ENCODE assay signal across 8 cellular contexts in the genomic region with DNA sequence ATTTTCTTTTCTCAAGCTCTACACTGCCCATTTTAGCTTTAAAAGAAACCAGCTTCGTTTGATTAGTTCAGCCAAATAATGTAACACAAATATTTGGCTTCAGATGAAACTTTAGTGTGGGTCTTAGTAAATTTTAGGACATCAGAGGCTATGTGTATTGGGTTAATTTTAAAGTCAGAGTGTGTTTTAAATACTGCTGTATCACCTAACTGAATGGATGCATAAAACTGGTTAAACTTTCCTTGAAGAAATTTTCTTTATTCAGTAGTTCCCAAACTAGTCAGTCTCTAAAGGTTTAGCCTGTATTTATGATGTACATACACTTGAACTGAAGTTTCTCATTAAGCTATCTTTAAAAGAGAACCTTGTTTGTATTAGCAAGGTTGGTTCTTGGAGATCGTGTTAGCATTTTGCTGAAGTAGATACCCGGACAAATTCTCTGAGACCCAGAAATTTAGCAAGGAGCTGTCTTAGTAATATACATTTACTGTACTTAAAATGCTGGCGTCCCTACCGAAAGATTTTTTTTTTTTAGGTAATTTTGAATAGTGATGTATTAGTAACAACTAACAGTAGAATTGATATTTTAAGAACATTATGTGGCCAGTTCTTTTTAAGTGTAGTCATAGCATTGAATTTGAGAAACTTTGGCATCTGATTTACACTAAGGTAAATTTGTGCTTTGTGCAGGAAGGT. TPM values are rescaled to one million over a fixed set of nuclear protein-coding genes. Genes with fewer than 3 reads are reported as not detected.
DNase-seq lines count a peak whose midpoint lies in the region; ATAC-seq and TF ChIP-seq lines count a peak whose summit lies in the region.

No MANE protein-coding gene starts in this region.

- peak overlapping the region; percentile 86 to 91 for H3K27ac Mint-ChIP-seq in natural killer cell treated with Interleukin-12 subunit alpha and Interleukin-12 subunit beta and Interleukin-15 and Interleukin-18, amount 100 ng/mL, for 72 hours

- no peak for ATAC-seq in natural killer cell treated with Interleukin-12 subunit alpha and Interleukin-12 subunit beta and Interleukin-15 and Interleukin-18, amount 100 ng/mL, for 72 hours
- ATAC-seq in HG03571 (IDR thresholded peaks at IDR 0.05; ENCODE audit: unreplicated experiment): no peak
- no peak for ATAC-seq in GM21576 (IDR thresholded peaks at IDR 0.05; ENCODE audit: unreplicated experiment)

- DNase-seq in MM.1S (no peak), MV-4-11 (lab: John Stamatoyannopoulos, UW) (no peak), UCSD-AML1 (lab: John Stamatoyannopoulos, UW; ENCODE audit: unreplicated experiment) (no peak)
- DNase-seq in natural killer cell treated with Interleukin-12 subunit alpha and Interleukin-12 subunit beta and Interleukin-15 and Interleukin-18, amount 100 ng/mL, for 72 hours (ENCODE audit: low spot score): no peak

- H3K4me3 ChIP-seq in BLaER1: peak overlapping the region; percentile 95
- peak overlapping the region; percentile 97 for H3K4me3 ChIP-seq in MM.1S (ENCODE audit: low read length)

- H3K4me3 Mint-ChIP-seq in natural killer cell treated with Interleukin-12 subunit alpha and Interleukin-12 subunit beta and Interleukin-15 and Interleukin-18, amount 100 ng/mL, for 72 hours: peak overlapping the region; percentile 95

- H3K27me3 Mint-ChIP-seq in natural killer cell treated with Interleukin-12 subunit alpha and Interleukin-12 subunit beta and Interleukin-15 and Interleukin-18, amount 100 ng/mL, for 72 hours: peaks cover 0 to 3% of the 10 kb centered on the region in 2 donors

- H3K27me3 ChIP-seq in BLaER1 (no peaks in the 10 kb centered on the region), MM.1S (replicated peaks; ENCODE audit: insufficient read depth, low read length) (no peaks in the 10 kb centered on the region)

- no peak for TF ChIP-seq CTCF in MM.1S (IDR thresholded peaks at IDR 0.05; ENCODE audit: low read length)

- H3K36me3 ChIP-seq in BLaER1 (no peaks in the 10 kb centered on the region), MM.1S (replicated peaks; ENCODE audit: insufficient read depth, low read length) (no peaks in the 10 kb centered on the region)

- H3K9me2 ChIP-seq in MM.1S (replicated peaks; ENCODE audit: insufficient read depth, low read length): no peaks in the 10 kb centered on the region

- peaks cover 37% of the 10 kb centered on the region for H3F3A ChIP-seq in MM.1S (ENCODE audit: insufficient read depth, low read length)

- no peak overlapping the region for H2AFZ ChIP-seq in MM.1S (ENCODE audit: low read length)

- no peaks in the 10 kb centered on the region for H3K9me3 Mint-ChIP-seq in natural killer cell treated with Interleukin-12 subunit alpha and Interleukin-12 subunit beta and Interleukin-15 and Interleukin-18, amount 100 ng/mL, for 72 hours

- H3K9ac ChIP-seq in BLaER1 (peak overlapping the region; percentile 91), MM.1S (ENCODE audit: low read length) (peak overlapping the region; percentile 78; the same call in 1 of the 2 replicates)

- H3K4me2 ChIP-seq in BLaER1 (peak overlapping the region; percentile 85), MM.1S (ENCODE audit: low read depth, low read length) (peak overlapping the region; percentile 77)

- H3K79me2 ChIP-seq in MM.1S (ENCODE audit: low read length): peaks cover 68% of the 10 kb centered on the region

- peaks cover 37 to 46% of the 10 kb centered on the region in 2 donors for H3K4me1 Mint-ChIP-seq in natural killer cell treated with Interleukin-12 subunit alpha and Interleukin-12 subunit beta and Interleukin-15 and Interleukin-18, amount 100 ng/mL, for 72 hours (ENCODE audit: low read depth in 2 of 2)

- H3K9me3 ChIP-seq in BLaER1: no peaks in the 10 kb centered on the region
- H3K9me3 ChIP-seq in MM.1S (replicated peaks; ENCODE audit: insufficient read depth, low read length): no peaks in the 10 kb centered on the region

- peaks cover 65% of the 10 kb centered on the region for H4K20me1 ChIP-seq in BLaER1
- peaks cover 9% of the 10 kb centered on the region for H4K20me1 ChIP-seq in MM.1S (ENCODE audit: insufficient read depth, low read length)

- H3K27ac ChIP-seq in BLaER1 (peak overlapping the region; percentile 92), MM.1S (ENCODE audit: low read length) (no peak overlapping the region), cingulate gyrus (ENCODE audit: low read depth, low read length) (peak overlapping the region; percentile 100)

- H3K36me3 Mint-ChIP-seq in natural killer cell treated with Interleukin-12 subunit alpha and Interleukin-12 subunit beta and Interleukin-15 and Interleukin-18, amount 100 ng/mL, for 72 hours: peaks cover 6% of the 10 kb centered on the region

- H3K4me1 ChIP-seq in BLaER1 (peaks cover 52% of the 10 kb centered on the region), MM.1S (ENCODE audit: low read length) (peaks cover 19% of the 10 kb centered on the region)

RNA-seq across cellular contexts. Expression of gene DIPK2A, which starts 2.7 kb away (rescaled TPM):
- 10 to 100 TPM; 23.0 to 30.9 TPM for total RNA-seq in natural killer cell treated with Interleukin-12 subunit alpha and Interleukin-12 subunit beta and Interleukin-15 and Interleukin-18, amount 100 ng/mL, for 72 hours
